In the genomic region with DNA sequence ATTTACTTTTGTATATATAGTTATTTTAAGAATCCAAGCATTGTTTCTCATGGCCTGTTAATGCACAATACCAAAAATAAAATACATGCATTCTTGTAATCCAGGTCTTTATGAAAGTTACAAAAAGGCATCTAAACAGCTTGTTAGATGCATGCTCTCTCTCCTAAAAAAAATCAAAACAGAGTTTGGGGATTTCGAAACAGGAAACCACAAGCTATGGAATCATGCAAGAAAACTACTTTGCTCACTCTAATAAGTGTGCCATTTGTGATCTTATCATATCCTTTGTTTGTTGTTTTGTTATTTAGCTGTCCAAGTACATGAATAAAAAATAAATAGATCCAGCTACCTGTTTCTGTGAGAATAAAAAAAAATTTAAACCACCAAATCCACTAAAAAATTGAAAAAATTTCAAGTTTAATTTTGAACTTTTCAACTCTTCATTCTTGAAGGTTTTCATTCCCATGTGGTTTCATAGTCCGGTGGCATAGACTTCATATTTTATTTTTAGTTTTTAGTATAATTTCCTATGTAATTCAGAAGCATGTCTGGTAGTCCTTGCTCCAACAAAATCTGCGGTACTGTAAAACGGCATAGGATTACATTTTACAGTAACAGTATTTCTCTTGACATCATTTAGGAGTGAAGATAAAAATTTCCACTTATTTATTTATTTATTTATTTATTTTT, we compare ENCODE assay signal across 14 cellular contexts. TPM values are rescaled to one million over a fixed set of nuclear protein-coding genes. Genes with fewer than 3 reads are reported as not detected.
DNase-seq lines count a peak whose midpoint lies in the region; FAIRE-seq and TF ChIP-seq lines count a peak whose summit lies in the region.
"Had no signal": no experiment of that assay in that cellular context is flagged by ENCODE, and none has a peak within 500 bp of the region (broad histone marks: within the 10 kb centered on the region; RNA-seq: fewer than 3 reads in every experiment).

No MANE protein-coding gene starts in this region.

- H3K9me3 ChIP-seq in kidney (ENCODE audit: control insufficient read depth in 1 of 2, low read length in 2 of 2) = no peaks in the 10 kb centered on the region
- H3K9me3 ChIP-seq: Caco-2 had no signal

- in situ Hi-C loops in KBM-7 (cut with MboI; ENCODE audit: low pct_unique_long_range_greater_than_20kb, low sequenced_read_pairs) = no loop called here

- intact Hi-C loops in kidney (cut with DNase I) = no loop called here

- H3K27ac ChIP-seq in kidney (ENCODE audit: low read depth in 2 of 2, low read length in 2 of 2) = no peak overlapping the region

- no peak overlapping the region for H3K9ac ChIP-seq in kidney (ENCODE audit: low read length in 2 of 2)

- no peak for FAIRE-seq in kidney (lab: Jason Lieb, UNC)
- FAIRE-seq: colon, frontal cortex, keratinocyte had no signal

- H3K36me3 ChIP-seq in kidney (ENCODE audit: control insufficient read depth in 1 of 2, insufficient read depth in 2 of 2, low read length in 2 of 2) = no peaks in the 10 kb centered on the region

- peak; percentile 25 for DNase-seq in CD1c-positive myeloid dendritic cell (ENCODE audit: extremely low spot score)
- DNase-seq in KBM-7 = peak; percentile 33
- DNase-seq in cardiac fibroblast (ENCODE audit: low read depth in 2 of 2) = peak; percentile 81 to 85
- peak; percentile 48 for DNase-seq in non-pigmented ciliary epithelial cell (ENCODE audit: low read depth)
- no peak for DNase-seq in NCI-H524 treated with DMSO at 0.1 percent for 48 hours (lab: John Stamatoyannopoulos, UW)
- DNase-seq in activated T-cell treated with anti-CD3 and anti-CD28 coated beads for 4 hours = no peak
- DNase-seq in kidney = no peak
- no peak for DNase-seq in NCI-H1048 (lab: John Stamatoyannopoulos, UW)
- DNase-seq: activated CD8-positive, alpha-beta T cell treated with anti-CD3 and anti-CD28 coated beads for 36 hours; Caco-2; MM.1S had no signal

- peaks cover 0 to 10% of the 10 kb centered on the region in 2 donors for H3K4me1 ChIP-seq in kidney (ENCODE audit: control insufficient read depth in 1 of 2, insufficient read depth in 1 of 2, low read depth in 1 of 2, low read length in 2 of 2)

- no peak for TF ChIP-seq CTCF in cardiac fibroblast (IDR thresholded peaks at IDR 0.05; ENCODE audit: low read depth, low read length)
- TF ChIP-seq CTCF in kidney (IDR thresholded peaks at IDR 0.05; ENCODE audit: borderline replicate concordance, extremely low read depth, insufficient read depth) = no peak

- H3K4me3 ChIP-seq in cardiac fibroblast (replicated peaks in 1 of 2; ENCODE audit: low read depth in 2 of 2, low read length in 2 of 2) (no peak overlapping the region), kidney (ENCODE audit: low read length in 2 of 2) (no peak overlapping the region)

RNA-seq across cellular contexts. Expression of a gene that starts 1.6 kb away (rescaled TPM):
- 9.5 TPM for total RNA-seq in kidney
- 8.7 TPM for polyA plus RNA-seq in kidney (ENCODE audit: insufficient read depth, low read depth, low replicate concordance)

Comparison
In these comparisons a context has a peak if more than half of its experiments do, and no peak if none do; other contexts are left out.
1. DNase-seq: peak in CD1c-positive myeloid dendritic cell (single experiment), KBM-7 (single experiment), cardiac fibroblast (2 of 2) and non-pigmented ciliary epithelial cell (single experiment); none in NCI-H524 treated with DMSO at 0.1 percent for 48 hours (single experiment), activated T-cell treated with anti-CD3 and anti-CD28 coated beads for 4 hours (single experiment), kidney (single experiment) and NCI-H1048 (single experiment).